ENCODE assay signal across 8 cellular contexts in genomic region chr13:27006519-27007161, GRCh38.
DNase-seq lines count a peak whose midpoint lies in the region; ATAC-seq and TF ChIP-seq lines count a peak whose summit lies in the region.

No MANE protein-coding gene starts in this region.

- no peaks in the 10 kb centered on the region for H3K36me3 ChIP-seq in liver (ENCODE audit: control insufficient read depth in 4 of 4, insufficient read depth in 3 of 4, low read depth in 1 of 4, low read length in 3 of 4)
- no peaks in the 10 kb centered on the region for H3K36me3 ChIP-seq in suprapubic skin

- H3K9me3 Mint-ChIP-seq in chondrocyte (ENCODE audit: low read depth) = peaks cover 15% of the 10 kb centered on the region

- peaks cover 10% of the 10 kb centered on the region for H3K27me3 Mint-ChIP-seq in chondrocyte (ENCODE audit: low read depth)

- H3K9me3 ChIP-seq in liver (ENCODE audit: control insufficient read depth in 4 of 4, low read length in 3 of 4) = no peaks in the 10 kb centered on the region
- H3K9me3 ChIP-seq in suprapubic skin = no peaks in the 10 kb centered on the region

- TF ChIP-seq RAD21 in liver (IDR thresholded peaks at IDR 0.05) = peak in 1 of 2 donors; percentile 8

- TF ChIP-seq CTCF in chondrocyte (IDR thresholded peaks at IDR 0.05) (no peak), liver (IDR thresholded peaks at IDR 0.05; ENCODE audit: low read depth, low read length, missing input control) (no peak), suprapubic skin (IDR thresholded peaks at IDR 0.05) (no peak)

- DNase-seq in DMS53 (lab: John Stamatoyannopoulos, UW) (peak; percentile 95), NCI-H2107 treated with DMSO at 0.1 percent for 48 hours (lab: John Stamatoyannopoulos, UW; ENCODE audit: unreplicated experiment) (peak; percentile 83), chondrocyte (ENCODE audit: low spot score) (no peak), suprapubic skin (ENCODE audit: low spot score in 2 of 2) (peak in 1 of 2 donors; percentile 78), CD1c-positive myeloid dendritic cell (ENCODE audit: extremely low spot score) (no peak)

- H3K36me3 Mint-ChIP-seq in chondrocyte (ENCODE audit: low read depth) = no peaks in the 10 kb centered on the region

- H3K4me3 Mint-ChIP-seq in chondrocyte (ENCODE audit: unreplicated experiment) = peak overlapping the region; percentile 68

- H3K27ac Mint-ChIP-seq in chondrocyte (ENCODE audit: unreplicated experiment) = no peak overlapping the region

- ATAC-seq in GM21526 (IDR thresholded peaks at IDR 0.05; ENCODE audit: low FRiP score, unreplicated experiment) (no peak), GM18868 (IDR thresholded peaks at IDR 0.05; ENCODE audit: unreplicated experiment) (no peak)

- peaks cover 4 to 21% (median 13%) of the 10 kb centered on the region in 4 donors for H3K4me1 ChIP-seq in liver (ENCODE audit: control insufficient read depth in 4 of 4, insufficient read depth in 4 of 4, low read length in 3 of 4)
- peaks cover 21% of the 10 kb centered on the region for H3K4me1 ChIP-seq in suprapubic skin

- no peak for TF ChIP-seq EP300 in suprapubic skin (IDR thresholded peaks at IDR 0.05)

- H3K27ac ChIP-seq in liver (ENCODE audit: low read depth in 1 of 2, low read length in 2 of 2) (no peak overlapping the region), suprapubic skin (no peak overlapping the region)

- TF ChIP-seq POLR2A in suprapubic skin (IDR thresholded peaks at IDR 0.05) = no peak

- no peaks in the 10 kb centered on the region for H3K27me3 ChIP-seq in liver (ENCODE audit: control insufficient read depth in 4 of 4, insufficient read depth in 4 of 4, low read length in 3 of 4)
- H3K27me3 ChIP-seq in suprapubic skin = peaks cover 25% of the 10 kb centered on the region

- WGBS in liver = 6% methylated on average over 29 of the region's 29 CpGs
- WGBS in suprapubic skin = under 1% methylated on average over 19 of the region's 29 CpGs

- H3K4me3 ChIP-seq in liver (ENCODE audit: low read depth in 1 of 3, low read length in 3 of 3) = peak overlapping the region; percentile 42 to 69 (median 45)
- peak overlapping the region; percentile 48 for H3K4me3 ChIP-seq in suprapubic skin

- H3K4me1 Mint-ChIP-seq in chondrocyte (ENCODE audit: low read depth) = peaks cover 25% of the 10 kb centered on the region

- peak overlapping the region in 1 of 2 donors; percentile 49 for H3K9ac ChIP-seq in liver (ENCODE audit: low read depth in 1 of 2, low read length in 2 of 2)

TF ChIP-seq in liver, 16 proteins besides CTCF, POLR2A, EP300 and RAD21:
- no peak for TF ChIP-seq GABPA (IDR thresholded peaks at IDR 0.05 in 1 of 2, conservative IDR thresholded peaks at IDR 0.05 in 1 of 2)
- TF ChIP-seq TAF1 (conservative IDR thresholded peaks at IDR 0.05) = no peak
- no peak for TF ChIP-seq JUND (IDR thresholded peaks at IDR 0.05)
- no peak for TF ChIP-seq RXRA (IDR thresholded peaks at IDR 0.05)

Comparison
In these comparisons a context has a peak if more than half of its experiments do, and no peak if none do; other contexts are left out.
1. DNase-seq: peak in DMS53 (single experiment) and NCI-H2107 treated with DMSO at 0.1 percent for 48 hours (single experiment); none in chondrocyte (single experiment) and CD1c-positive myeloid dendritic cell (single experiment).